Comparison of ENCODE assay signal across 13 cellular contexts in genomic region chr22:39474351-39474991, GRCh38. TPM values are rescaled to one million over a fixed set of nuclear protein-coding genes. Genes with fewer than 3 reads are reported as not detected.
DNase-seq lines count a peak whose midpoint lies in the region; ATAC-seq and TF ChIP-seq lines count a peak whose summit lies in the region.
"Had no signal": no experiment of that assay in that cellular context is flagged by ENCODE, and none has a peak within 500 bp of the region (broad histone marks: within the 10 kb centered on the region; RNA-seq: fewer than 3 reads in every experiment).

No MANE protein-coding gene starts in this region.

- H3K14ac ChIP-seq in H9 (ENCODE audit: insufficient read depth, low read length) = no peak overlapping the region

- no peak overlapping the region for H3K23ac ChIP-seq in H9 (ENCODE audit: insufficient read length, low read depth, low read length)

- H2BK20ac ChIP-seq in H9 (ENCODE audit: low read depth, low read length, poor library complexity, severe bottlenecking) = no peak overlapping the region

- H3K18ac ChIP-seq in H9 (ENCODE audit: insufficient read length, low read depth, low read length) = no peak overlapping the region

- H3K4me1 Mint-ChIP-seq in H9 = peaks cover 49 to 64% of the 10 kb centered on the region in 2 experiments

- H3K4ac ChIP-seq in H9 (ENCODE audit: low read depth, low read length) = no peak overlapping the region

- H3K4me3 ChIP-seq in AG04450 (ENCODE audit: low read depth, low read length) (no peak overlapping the region), mucosa of descending colon (no peak overlapping the region)

- CTCF ChIA-PET in AG04450 (lab: Charles Lee) = interaction anchor here (2.0 kb wide), 1 partner anchor 22 kb away, joined by 12 read pairs; no protein-coding TSS in a partner anchor

- H4K5ac ChIP-seq in H9 (ENCODE audit: insufficient read length, low read depth, low read length) = no peak overlapping the region

- 0 out of 7 replicates have a peak overlapping the region, but pooled peaks of 1 of the 3 experiments have one; percentile 11 for H3K27ac Mint-ChIP-seq in H9
- H3K27ac Mint-ChIP-seq: activated naive CD8-positive, alpha-beta T cell treated with anti-CD3 and anti-CD28 coated beads, Interleukin-2, amount 10 ng/mL, durations not matched to agents 7 days and 5 days had no signal

- no peaks in the 10 kb centered on the region for H3K36me3 Mint-ChIP-seq in H9 (ENCODE audit: insufficient read depth in 1 of 3, low read depth in 3 of 3)
- H3K36me3 Mint-ChIP-seq: activated naive CD8-positive, alpha-beta T cell treated with anti-CD3 and anti-CD28 coated beads, Interleukin-2, amount 10 ng/mL, durations not matched to agents 7 days and 5 days had no signal

- H3K36me3 ChIP-seq in mucosa of descending colon (ENCODE audit: low read depth) = no peaks in the 10 kb centered on the region

- no peak overlapping the region for H2BK120ac ChIP-seq in H9 (ENCODE audit: low read depth, low read length, poor library complexity, severe bottlenecking)

- no peak overlapping the region for H3K56ac ChIP-seq in H9 (ENCODE audit: insufficient read length, low read depth, low read length)

- H3K4me1 ChIP-seq in H9 (ENCODE audit: insufficient read depth, low read length) (peaks cover 3% of the 10 kb centered on the region; the same call in 1 of the 2 replicates), mucosa of descending colon (ENCODE audit: low read depth) (peaks cover 37% of the 10 kb centered on the region)

- H2BK5ac ChIP-seq in H9 (ENCODE audit: insufficient read length, low read length) = no peak overlapping the region

- no peak overlapping the region for H2BK12ac ChIP-seq in H9 (ENCODE audit: insufficient read length, low read depth, low read length)

- H3K4me2 ChIP-seq in H9 (ENCODE audit: insufficient read depth, insufficient read length, low read length) = no peak overlapping the region

- H3K9me3 ChIP-seq in AG04450 (ENCODE audit: control insufficient read depth, insufficient read depth, low read length) (no peaks in the 10 kb centered on the region), H9 (ENCODE audit: control insufficient read depth, low read depth, low read length) (no peaks in the 10 kb centered on the region), mucosa of descending colon (no peaks in the 10 kb centered on the region)

- H2BK15ac ChIP-seq in H9 (ENCODE audit: low read depth, low read length) = no peak overlapping the region

- H3K9ac ChIP-seq in H9 (ENCODE audit: extremely low read depth, insufficient read length, low read length) = no peak overlapping the region

- no peaks in the 10 kb centered on the region for H3K27me3 ChIP-seq in AG04450 (ENCODE audit: control insufficient read depth, insufficient read depth, low read length)
- no peaks in the 10 kb centered on the region for H3K27me3 ChIP-seq in H9 (ENCODE audit: insufficient read depth, low read length)

- no peak overlapping the region for H4K91ac ChIP-seq in H9 (ENCODE audit: insufficient read length, low read depth, low read length)

- H3K9me3 Mint-ChIP-seq in H9 = no peaks in the 10 kb centered on the region
- H3K9me3 Mint-ChIP-seq: activated naive CD8-positive, alpha-beta T cell treated with anti-CD3 and anti-CD28 coated beads, Interleukin-2, amount 10 ng/mL, durations not matched to agents 7 days and 5 days had no signal

- TF ChIP-seq CTCF in AG04450 (IDR thresholded peaks at IDR 0.05; ENCODE audit: low read depth, low read length) = no peak
- no peak for TF ChIP-seq CTCF in H9 (conservative IDR thresholded peaks at IDR 0.05)
- TF ChIP-seq CTCF in mucosa of descending colon (IDR thresholded peaks at IDR 0.05) = no peak

- POLR2A ChIA-PET in AG04450 (lab: Yijun Ruan, JAX) = no interaction called here

- no peaks in the 10 kb centered on the region for H4K20me1 ChIP-seq in H9 (ENCODE audit: control insufficient read depth, insufficient read depth, insufficient read length)

- H3K27ac ChIP-seq in AG04450 (ENCODE audit: low read depth, low read length) (peak overlapping the region; percentile 47), H9 (ENCODE audit: insufficient read length, low read depth, low read length) (no peak overlapping the region)
- H3K27ac ChIP-seq: RWPE1 had no signal

- H3K4me3 Mint-ChIP-seq in H9 = no peak overlapping the region
- H3K4me3 Mint-ChIP-seq: activated naive CD8-positive, alpha-beta T cell treated with anti-CD3 and anti-CD28 coated beads, Interleukin-2, amount 10 ng/mL, durations not matched to agents 7 days and 5 days had no signal

- WGBS in H9 (ENCODE audit: extremely low coverage, insufficient read length, low lambda C conversion rate) = no CpG with 5 or more reads among the region's 9 CpGs

- no peak overlapping the region for H2AFZ ChIP-seq in H9 (ENCODE audit: low read length)

- intact Hi-C loops in mucosa of descending colon (cut with DNase I, micrococcal nuclease) = no loop called here

- peak; percentile 39 for ATAC-seq in mucosa of descending colon
- ATAC-seq: sciatic nerve had no signal

- no peaks in the 10 kb centered on the region for H3K79me1 ChIP-seq in H9 (ENCODE audit: insufficient read depth, low read depth, low read length, poor library complexity, severe bottlenecking)

- peaks cover 8% of the 10 kb centered on the region for H3K27me3 Mint-ChIP-seq in H9 (ENCODE audit: low read depth)
- H3K27me3 Mint-ChIP-seq: activated naive CD8-positive, alpha-beta T cell treated with anti-CD3 and anti-CD28 coated beads, Interleukin-2, amount 10 ng/mL, durations not matched to agents 7 days and 5 days had no signal

- H2AK5ac ChIP-seq in H9 (ENCODE audit: insufficient read length, low read length) = no peak overlapping the region

- no peaks in the 10 kb centered on the region for H3K79me2 ChIP-seq in H9 (ENCODE audit: insufficient read depth, low read length)

- no peak overlapping the region for H4K8ac ChIP-seq in H9 (replicated peaks; ENCODE audit: insufficient read length, low read depth, low read length)

- H3T11ph ChIP-seq in H9 (ENCODE audit: low read length) = no peak overlapping the region

- H3K23me2 ChIP-seq in H9 (ENCODE audit: insufficient read length, low read depth, low read length, poor library complexity, severe bottlenecking) = no peaks in the 10 kb centered on the region

- DNase-seq in AG04450 (ENCODE audit: low read depth, low spot score) (no peak), H9 (peak; percentile 86), dedifferentiated amniotic fluid mesenchymal stem cell (ENCODE audit: extremely low spot score) (peak; percentile 46), mucosa of descending colon (peak in 2 of 3 donors; percentile 70 to 74), OCI-M2 (lab: John Stamatoyannopoulos, UW; ENCODE audit: unreplicated experiment) (no peak), HPDE6-E6E7 (ENCODE audit: extremely low spot score) (no peak), SW 1271 (lab: John Stamatoyannopoulos, UW) (no peak)
- DNase-seq in stimulated activated CD4-positive, alpha-beta T cell treated with anti-CD3 and anti-CD28 coated beads, Interleukin-12 subunit alpha, Interleukin-12 subunit beta, amount 100 ng/mL, for 4 hours = no peak
- DNase-seq: activated naive CD8-positive, alpha-beta T cell treated with anti-CD3 and anti-CD28 coated beads, Interleukin-2, amount 10 ng/mL, durations not matched to agents 7 days and 5 days; NCI-H226 had no signal

RNA-seq across cellular contexts. Expression of gene MGAT3, which starts 17.7 kb away (rescaled TPM):
- polyA plus RNA-seq in AG04450 (2011; rRNA removed) = 0.10 and 0.15 TPM in 2 replicates
- 0.22 and 0.28 TPM in 2 replicates for polyA minus RNA-seq in AG04450 (2011; rRNA and poly(A)+ RNA removed)
- total RNA-seq in H9 (2021) = 4.7 and 5.0 TPM in 2 replicates
- 1 to 10 TPM; 5.1 to 8.5 (median 6.5) TPM for total RNA-seq in mucosa of descending colon
- total RNA-seq: myocyte had no signal

RNA-seq across cellular contexts. Expression of gene MIEF1, which starts 27.6 kb away (rescaled TPM):
- polyA plus RNA-seq in AG04450 (2011; rRNA removed) = 18.9 and 19.2 TPM in 2 replicates
- polyA minus RNA-seq in AG04450 (2011; rRNA and poly(A)+ RNA removed) = 22.3 and 24.3 TPM in 2 replicates
- 32.6 and 34.7 TPM in 2 replicates for total RNA-seq in H9 (2021)
- 10 to 100 TPM; 29.8 to 38.4 (median 34.0) TPM for total RNA-seq in mucosa of descending colon

RNA-seq across cellular contexts. Expression of gene ATF4, which starts 45.9 kb away (rescaled TPM):
- 844 and 936 TPM in 2 replicates for polyA plus RNA-seq in AG04450 (2011; rRNA removed)
- polyA minus RNA-seq in AG04450 (2011; rRNA and poly(A)+ RNA removed) = 241 and 243 TPM in 2 replicates
- total RNA-seq in H9 (2021) = 455 TPM in 2 replicates
- 100 to 1,000 TPM; 201 to 581 (median 205) TPM for total RNA-seq in mucosa of descending colon

RNA-seq across cellular contexts. Expression of gene RPS19BP1, which starts 58.1 kb away (rescaled TPM):
- 50.8 and 53.0 TPM in 2 replicates for polyA plus RNA-seq in AG04450 (2011; rRNA removed)
- 7.3 and 9.3 TPM in 2 replicates for polyA minus RNA-seq in AG04450 (2011; rRNA and poly(A)+ RNA removed)
- 65.0 and 72.2 TPM in 2 replicates for total RNA-seq in H9 (2021)
- total RNA-seq in mucosa of descending colon = 10 to 100 TPM; 59.1 to 77.7 (median 61.2) TPM

Comparison
In these comparisons a context has a peak if more than half of its experiments do, and no peak if none do; other contexts are left out.
1. DNase-seq: peak in H9 (single experiment), dedifferentiated amniotic fluid mesenchymal stem cell (single experiment) and mucosa of descending colon (2 of 3); none in AG04450 (single experiment), OCI-M2 (single experiment), HPDE6-E6E7 (single experiment), stimulated activated CD4-positive, alpha-beta T cell treated with anti-CD3 and anti-CD28 coated beads, Interleukin-12 subunit alpha, Interleukin-12 subunit beta, amount 100 ng/mL, for 4 hours (single experiment) and SW 1271 (0 of 2).